31 cellular contexts compared by ENCODE assay signal in genomic region chr16:11306381-11306780, GRCh38. TPM values are rescaled to one million over a fixed set of nuclear protein-coding genes. Genes with fewer than 3 reads are reported as not detected.
A peak's percentile ranks its signal among the peaks of the same experiment; 100 is the strongest.
DNase-seq lines count a peak whose midpoint lies in the region; ATAC-seq, FAIRE-seq and TF ChIP-seq lines count a peak whose summit lies in the region.
"Had no signal": no experiment of that assay in that cellular context is flagged by ENCODE, and none has a peak within 500 bp of the region (broad histone marks: within the 10 kb centered on the region; RNA-seq: fewer than 3 reads in every experiment).

No MANE protein-coding gene starts in this region.

- H3K14ac ChIP-seq in H1 (ENCODE audit: insufficient read length): no peak overlapping the region

- H4K8ac ChIP-seq in H1 (ENCODE audit: extremely low read depth, insufficient read depth, low read length): no peak overlapping the region

- H4K20me1 ChIP-seq in H1 (replicated peaks in 1 of 2; ENCODE audit: control insufficient read depth in 1 of 2, insufficient read depth in 2 of 2, low read length in 2 of 2): no peaks in the 10 kb centered on the region

- no peak for TF ChIP-seq RAD21 in H1 (IDR thresholded peaks at IDR 0.05 in 1 of 2, conservative IDR thresholded peaks at IDR 0.05 in 1 of 2; ENCODE audit: low read depth in 2 of 2, low read length in 2 of 2)

- FAIRE-seq in H1 (lab: Jason Lieb, UNC): no peak
- FAIRE-seq: D721Med, GM18507, islet of Langerhans, TTC549 had no signal

- CTCF ChIA-PET in H1 (lab: Charles Lee; ENCODE audit: partially characterized antibody): no interaction called here

- POLR2A ChIA-PET in H1 (lab: Charles Lee; ENCODE audit: partially characterized antibody): interaction anchor here (0.7 kb wide), 1 partner anchor 10 kb away, joined by 3 read pairs; no protein-coding TSS in a partner anchor

- H3K4me3 ChIP-seq in HL-60 (replicated peaks; ENCODE audit: insufficient read depth, low read length): no peak overlapping the region
- no peak overlapping the region for H3K4me3 ChIP-seq in H1 (ENCODE audit: extremely low read depth in 1 of 4, insufficient read depth in 2 of 4, low read depth in 3 of 4, low read length in 4 of 4)
- H3K4me3 ChIP-seq: hepatocyte, neural progenitor cell, psoas muscle had no signal

- H2AK5ac ChIP-seq in H1 (ENCODE audit: low read depth, low read length): no peak overlapping the region

- H4K91ac ChIP-seq in H1 (replicated peaks; ENCODE audit: insufficient read length, low read length): no peak overlapping the region

- peaks cover 8 to 10% of the 10 kb centered on the region in 2 donors for H3K4me1 Mint-ChIP-seq in immature natural killer cell

- no peak overlapping the region for H3K18ac ChIP-seq in H1 (ENCODE audit: extremely low read depth, low read length)

- 96% methylated on average over 8 of the region's 8 CpGs; no CpG with 5 or more reads in 1 of the 2 experiments for WGBS in H1 (ENCODE audit: extremely low coverage in 1 of 2, insufficient coverage in 1 of 2, insufficient read length in 1 of 2, insufficient replicate concordance in 2 of 2, low coverage in 1 of 2, low lambda C conversion rate in 2 of 2, missing lambda C conversion rate in 1 of 2), 2 experiments

- no peak overlapping the region for H2AFZ ChIP-seq in H1 (ENCODE audit: low read length)
- H2AFZ ChIP-seq: hepatocyte, neural progenitor cell had no signal

- H3K27ac ChIP-seq in HL-60 (replicated peaks): peak overlapping the region; percentile 91
- H3K27ac ChIP-seq in H1 (ENCODE audit: low read depth, low read length): no peak overlapping the region
- H3K27ac ChIP-seq: foreskin keratinocyte, neural progenitor cell, psoas muscle had no signal

- H3K79me1 ChIP-seq in H1 (ENCODE audit: low read depth, low read length): no peaks in the 10 kb centered on the region

- H2BK120ac ChIP-seq in H1 (replicated peaks; ENCODE audit: low read depth, low read length): no peak overlapping the region

- H3K4me2 ChIP-seq in H1 (ENCODE audit: insufficient read depth in 1 of 2, low read depth in 2 of 2, low read length in 2 of 2): no peak overlapping the region
- H3K4me2 ChIP-seq: hepatocyte, neural progenitor cell had no signal

- H3K56ac ChIP-seq in H1 (replicated peaks; ENCODE audit: insufficient read length, low read depth, low read length): no peak overlapping the region

- H3K36me3 ChIP-seq in H1 (ENCODE audit: control insufficient read depth in 2 of 4, insufficient read depth in 4 of 4, low read length in 3 of 4): no peaks in the 10 kb centered on the region
- H3K36me3 ChIP-seq: neural progenitor cell had no signal

- H3K27ac Mint-ChIP-seq in immature natural killer cell: no peak overlapping the region
- H3K27ac Mint-ChIP-seq: activated CD4-positive, alpha-beta T cell treated with anti-CD3 and anti-CD28 coated beads for 36 hours; neural progenitor cell had no signal

- TF ChIP-seq CTCF in HL-60 (IDR thresholded peaks at IDR 0.05; ENCODE audit: insufficient read depth, low read length): no peak
- no peak for TF ChIP-seq CTCF in H1 (IDR thresholded peaks at IDR 0.05; ENCODE audit: control extremely low read depth in 1 of 3, insufficient read depth in 1 of 3, low read depth in 1 of 3, low read length in 3 of 3)

- ATAC-seq in GM18868 (IDR thresholded peaks at IDR 0.05; ENCODE audit: unreplicated experiment): no peak
- ATAC-seq: foreskin keratinocyte, HCT116, psoas muscle had no signal

- peaks cover 0 to 2% (median 0%) of the 10 kb centered on the region in 6 donors for H3K9me3 Mint-ChIP-seq in immature natural killer cell

- H3K27me3 Mint-ChIP-seq in immature natural killer cell (ENCODE audit: low read depth in 3 of 3): peaks cover 0 to 15% (median 9%) of the 10 kb centered on the region in 3 donors
- H3K27me3 Mint-ChIP-seq: activated CD4-positive, alpha-beta T cell treated with anti-CD3 and anti-CD28 coated beads for 36 hours had no signal

- H4K5ac ChIP-seq in H1 (ENCODE audit: insufficient read length, low read depth, low read length): no peak overlapping the region

- H3K27me3 ChIP-seq in HL-60 (ENCODE audit: insufficient read depth, poor library complexity, severe bottlenecking): no peaks in the 10 kb centered on the region
- no peaks in the 10 kb centered on the region for H3K27me3 ChIP-seq in H1 (replicated peaks in 1 of 4; ENCODE audit: control insufficient read depth in 3 of 4, extremely low read depth in 1 of 4, insufficient read depth in 3 of 4, low read length in 3 of 4)
- H3K27me3 ChIP-seq: foreskin keratinocyte, hepatocyte, neural progenitor cell had no signal

- H3K79me2 ChIP-seq in H1 (ENCODE audit: control insufficient read depth in 1 of 2, insufficient read depth in 2 of 2, low read length in 2 of 2): no peaks in the 10 kb centered on the region
- H3K79me2 ChIP-seq: hepatocyte had no signal

- no peak overlapping the region for H3K23ac ChIP-seq in H1 (ENCODE audit: insufficient read length)

- no peak overlapping the region; the same call in 1 of the 2 replicates for H2BK20ac ChIP-seq in H1 (ENCODE audit: low read length)

- H2BK12ac ChIP-seq in H1 (ENCODE audit: low read depth, low read length): peak overlapping the region; percentile 52; the same call in 1 of the 2 replicates

- H3K4me3 Mint-ChIP-seq in immature natural killer cell: no peak overlapping the region
- H3K4me3 Mint-ChIP-seq: activated CD4-positive, alpha-beta T cell treated with anti-CD3 and anti-CD28 coated beads for 36 hours; neural progenitor cell had no signal

- no peak overlapping the region for H3K4ac ChIP-seq in H1 (replicated peaks; ENCODE audit: insufficient read length, low read depth, low read length)

- no peak overlapping the region for H2BK5ac ChIP-seq in H1 (ENCODE audit: low read depth, low read length)

- TF ChIP-seq POLR2A in H1 (IDR thresholded peaks at IDR 0.05; ENCODE audit: control extremely low read depth in 1 of 2, low read depth in 2 of 2, low read length in 2 of 2): no peak

- no peak for DNase-seq in HL-60 (ENCODE audit: low read depth in 1 of 2, low spot score in 1 of 2)
- DNase-seq in H1 (ENCODE audit: low read depth in 1 of 2, low spot score in 2 of 2): no peak
- no peak for DNase-seq in immature natural killer cell
- DNase-seq: ACHN; activated CD4-positive, alpha-beta T cell treated with anti-CD3 and anti-CD28 coated beads for 36 hours; activated naive CD4-positive, alpha-beta T cell treated with anti-CD3 and anti-CD28 coated beads, Interleukin-2, amount 50 U/mL, for 16 hours; aorta; caudate nucleus; foreskin keratinocyte; Karpas-422; NCI-H1092; NCI-H2029; NCI-H226; NCI-H774; psoas muscle; Right ventricle myocardium superior; stimulated activated CD4-positive, alpha-beta T cell treated with anti-CD3 and anti-CD28 coated beads, Interleukin-2, amount 100 ng/mL, for 24 hours; stimulated activated naive CD4-positive, alpha-beta T cell treated with Interleukin-2 at 50 U/mL for 16 hours had no signal

- H2BK15ac ChIP-seq in H1 (ENCODE audit: low read length): no peak overlapping the region

- no peaks in the 10 kb centered on the region for H3K23me2 ChIP-seq in H1 (ENCODE audit: low read depth, low read length)

- TF ChIP-seq EP300 in H1 (IDR thresholded peaks at IDR 0.05; ENCODE audit: borderline replicate concordance in 1 of 2, low read depth in 2 of 2, low read length in 2 of 2): no peak

- H3K9ac ChIP-seq in H1 (replicated peaks in 1 of 4; ENCODE audit: extremely low read depth in 1 of 4, low read depth in 3 of 4, low read length in 3 of 4): no peak overlapping the region
- H3K9ac ChIP-seq: neural progenitor cell had no signal

- H3K9me3 ChIP-seq in H1 (ENCODE audit: insufficient read depth in 2 of 2, low read depth in 1 of 2, low read length in 1 of 2): no peaks in the 10 kb centered on the region
- H3K9me3 ChIP-seq: psoas muscle had no signal

- H3K36me3 Mint-ChIP-seq in immature natural killer cell: no peaks in the 10 kb centered on the region
- H3K36me3 Mint-ChIP-seq: neural progenitor cell had no signal

- peaks cover 0 to 12% (median 3%) of the 10 kb centered on the region in 4 experiments; a peak in 4 of 7 replicates for H3K4me1 ChIP-seq in H1 (replicated peaks in 1 of 4; ENCODE audit: control insufficient read depth in 3 of 4, insufficient read depth in 4 of 4, low read length in 3 of 4)
- H3K4me1 ChIP-seq: foreskin keratinocyte, psoas muscle had no signal

RNA-seq across cellular contexts. Expression of gene PRM1, which starts 25.3 kb away (rescaled TPM):
- total RNA-seq in H1 (2021; fragmentation: NEBNext Ultra II Directional; extraction: Animal tissue kit (Norgen Biotek cat#: 25700)): 0.82 and 0.92 TPM in 2 replicates
- polyA plus RNA-seq in H1 (2011; rRNA removed) (0.54 TPM in 1 of 2 replicates, not detected in the other), immature natural killer cell (not detected)
- polyA plus RNA-seq in H1 (2011; cell fraction: cytosol; rRNA removed): 0.65 TPM
- 0.47 TPM for polyA plus RNA-seq in H1 (2011; cell fraction: nucleus; rRNA removed)
- polyA plus RNA-seq in H1 (2012, experiment 1 of 2): 0.60 to 1.1 TPM in 2 of 4 replicates, not detected in the others
- not detected for polyA plus RNA-seq in H1 (2012, experiment 2 of 2)
- 1.3 TPM for polyA plus RNA-seq in H1 (2013, experiment 1 of 2)
- polyA plus RNA-seq in H1 (2013, experiment 2 of 2): 0.68 TPM
- not detected in 2 replicates for polyA minus RNA-seq in H1 (2011; rRNA and poly(A)+ RNA removed)
- polyA minus RNA-seq in H1 (2011; cell fraction: cytosol; rRNA and poly(A)+ RNA removed): not detected
- polyA minus RNA-seq in H1 (2011; cell fraction: nucleus; rRNA and poly(A)+ RNA removed): not detected
- total RNA-seq: activated CD4-positive, alpha-beta T cell treated with anti-CD3 and anti-CD28 coated beads for 36 hours; aorta; epithelial cell of proximal tubule; foreskin keratinocyte; hepatocyte; liver; psoas muscle; Right ventricle myocardium superior; skeletal muscle tissue had no signal
- polyA plus RNA-seq: aorta, CD14-positive monocyte, foreskin keratinocyte, hepatocyte, liver, psoas muscle had no signal

RNA-seq across cellular contexts. Expression of gene PRM2, which starts 30.1 kb away (rescaled TPM):
- not detected in 2 replicates for total RNA-seq in H1 (2021; fragmentation: NEBNext Ultra II Directional; extraction: Animal tissue kit (Norgen Biotek cat#: 25700))
- not detected in 2 replicates for polyA plus RNA-seq in H1 (2011; rRNA removed)
- not detected for polyA plus RNA-seq in H1 (2011; cell fraction: cytosol; rRNA removed)
- polyA plus RNA-seq in H1 (2011; cell fraction: nucleus; rRNA removed): not detected
- polyA plus RNA-seq in H1 (2012, experiment 1 of 2): not detected in 4 replicates
- not detected for polyA plus RNA-seq in H1 (2012, experiment 2 of 2)
- not detected for polyA plus RNA-seq in H1 (2013, experiment 1 of 2)
- polyA plus RNA-seq in H1 (2013, experiment 2 of 2): not detected
- polyA minus RNA-seq in H1 (2011; rRNA and poly(A)+ RNA removed): not detected in 2 replicates
- polyA minus RNA-seq in H1 (2011; cell fraction: cytosol; rRNA and poly(A)+ RNA removed): not detected
- not detected for polyA minus RNA-seq in H1 (2011; cell fraction: nucleus; rRNA and poly(A)+ RNA removed)
- polyA plus RNA-seq in immature natural killer cell: not detected
- total RNA-seq: activated CD4-positive, alpha-beta T cell treated with anti-CD3 and anti-CD28 coated beads for 36 hours; aorta; epithelial cell of proximal tubule; foreskin keratinocyte; hepatocyte; liver; psoas muscle; Right ventricle myocardium superior; skeletal muscle tissue had no signal
- polyA plus RNA-seq: aorta, CD14-positive monocyte, foreskin keratinocyte, hepatocyte, liver, psoas muscle had no signal

RNA-seq across cellular contexts. Expression of gene PRM3, which starts 33.0 kb away (rescaled TPM):
- not detected in 2 replicates for total RNA-seq in H1 (2021; fragmentation: NEBNext Ultra II Directional; extraction: Animal tissue kit (Norgen Biotek cat#: 25700))
- not detected in 2 replicates for polyA plus RNA-seq in H1 (2011; rRNA removed)
- not detected for polyA plus RNA-seq in H1 (2011; cell fraction: cytosol; rRNA removed)
- polyA plus RNA-seq in H1 (2011; cell fraction: nucleus; rRNA removed): not detected
- not detected in 4 replicates for polyA plus RNA-seq in H1 (2012, experiment 1 of 2)
- polyA plus RNA-seq in H1 (2012, experiment 2 of 2): not detected
- not detected for polyA plus RNA-seq in H1 (2013, experiment 1 of 2)
- polyA plus RNA-seq in H1 (2013, experiment 2 of 2): not detected
- polyA minus RNA-seq in H1 (2011; rRNA and poly(A)+ RNA removed): not detected in 2 replicates
- not detected for polyA minus RNA-seq in H1 (2011; cell fraction: cytosol; rRNA and poly(A)+ RNA removed)
- polyA minus RNA-seq in H1 (2011; cell fraction: nucleus; rRNA and poly(A)+ RNA removed): not detected
- not detected for polyA plus RNA-seq in immature natural killer cell
- total RNA-seq: activated CD4-positive, alpha-beta T cell treated with anti-CD3 and anti-CD28 coated beads for 36 hours; aorta; epithelial cell of proximal tubule; foreskin keratinocyte; hepatocyte; liver; psoas muscle; Right ventricle myocardium superior; skeletal muscle tissue had no signal
- polyA plus RNA-seq: aorta, CD14-positive monocyte, foreskin keratinocyte, hepatocyte, liver, psoas muscle, thymus had no signal

RNA-seq across cellular contexts. Expression of gene TNP2, which starts 37.3 kb away (rescaled TPM):
- total RNA-seq in H1 (2021; fragmentation: NEBNext Ultra II Directional; extraction: Animal tissue kit (Norgen Biotek cat#: 25700)): not detected in 2 replicates
- polyA plus RNA-seq in H1 (2011; rRNA removed) (not detected in 2 replicates), immature natural killer cell (not detected)
- polyA plus RNA-seq in H1 (2011; cell fraction: cytosol; rRNA removed): not detected
- polyA plus RNA-seq in H1 (2011; cell fraction: nucleus; rRNA removed): not detected
- polyA plus RNA-seq in H1 (2012, experiment 1 of 2): not detected in 4 replicates
- polyA plus RNA-seq in H1 (2012, experiment 2 of 2): not detected
- not detected for polyA plus RNA-seq in H1 (2013, experiment 1 of 2)
- polyA plus RNA-seq in H1 (2013, experiment 2 of 2): not detected
- not detected in 2 replicates for polyA minus RNA-seq in H1 (2011; rRNA and poly(A)+ RNA removed)
- polyA minus RNA-seq in H1 (2011; cell fraction: cytosol; rRNA and poly(A)+ RNA removed): not detected
- polyA minus RNA-seq in H1 (2011; cell fraction: nucleus; rRNA and poly(A)+ RNA removed): not detected
- total RNA-seq: activated CD4-positive, alpha-beta T cell treated with anti-CD3 and anti-CD28 coated beads for 36 hours; aorta; epithelial cell of proximal tubule; foreskin keratinocyte; hepatocyte; liver; psoas muscle; Right ventricle myocardium superior; skeletal muscle tissue had no signal
- polyA plus RNA-seq: aorta, CD14-positive monocyte, foreskin keratinocyte, hepatocyte, liver, psoas muscle, thymus had no signal

RNA-seq across cellular contexts. Expression of gene RMI2, which starts 38.9 kb away (rescaled TPM):
- 96.0 and 96.9 TPM in 2 replicates for total RNA-seq in H1 (2021; fragmentation: NEBNext Ultra II Directional; extraction: Animal tissue kit (Norgen Biotek cat#: 25700))
- polyA plus RNA-seq in H1 (2011; rRNA removed): 47.9 and 58.2 TPM in 2 replicates
- polyA plus RNA-seq in H1 (2011; cell fraction: cytosol; rRNA removed): 78.9 TPM
- 19.3 TPM for polyA plus RNA-seq in H1 (2011; cell fraction: nucleus; rRNA removed)
- polyA plus RNA-seq in H1 (2012, experiment 1 of 2): 71.5 to 77.9 TPM (median 76.5 TPM) in 4 replicates
- polyA plus RNA-seq in H1 (2012, experiment 2 of 2): 74.2 TPM
- polyA plus RNA-seq in H1 (2013, experiment 1 of 2): 71.5 TPM
- polyA plus RNA-seq in H1 (2013, experiment 2 of 2): 71.5 TPM
- 29.7 and 43.5 TPM in 2 replicates for polyA minus RNA-seq in H1 (2011; rRNA and poly(A)+ RNA removed)
- polyA minus RNA-seq in H1 (2011; cell fraction: cytosol; rRNA and poly(A)+ RNA removed): 27.9 TPM
- polyA minus RNA-seq in H1 (2011; cell fraction: nucleus; rRNA and poly(A)+ RNA removed): 24.2 TPM
- 1 to 10 TPM; 1.6 to 5.5 (median 5.2) TPM for polyA plus RNA-seq in immature natural killer cell
